In the genomic region with DNA sequence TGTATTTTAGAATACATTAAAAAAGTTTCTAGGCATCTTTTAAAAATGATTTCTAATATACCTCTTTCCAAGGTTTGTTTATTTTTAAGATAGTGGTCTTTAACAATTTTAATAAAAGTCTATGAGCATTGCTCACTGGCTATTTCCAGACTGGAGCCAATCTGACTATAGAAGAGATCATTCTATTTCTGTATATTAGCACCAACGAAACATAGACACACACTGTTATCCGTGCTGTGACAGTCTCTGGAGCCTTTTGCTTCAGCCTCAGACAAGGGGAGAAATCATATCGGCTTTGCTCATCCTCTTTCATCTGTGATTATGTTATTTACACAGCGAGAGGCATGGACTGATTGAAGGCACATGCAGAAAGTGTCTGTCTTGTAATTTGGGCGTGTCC, we compare ENCODE assay signal across 25 cellular contexts. TPM values are rescaled to one million over a fixed set of nuclear protein-coding genes. Genes with fewer than 3 reads are reported as not detected.
DNase-seq lines count a peak whose midpoint lies in the region; ATAC-seq and TF ChIP-seq lines count a peak whose summit lies in the region.
"Had no signal": no experiment of that assay in that cellular context is flagged by ENCODE, and none has a peak within 500 bp of the region (broad histone marks: within the 10 kb centered on the region; RNA-seq: fewer than 3 reads in every experiment).

No MANE protein-coding gene starts in this region.

- H3K27me3 ChIP-seq in right cardiac atrium (ENCODE audit: control insufficient read depth, insufficient read depth) (no peaks in the 10 kb centered on the region), smooth muscle cell (ENCODE audit: low read depth) (no peaks in the 10 kb centered on the region)
- H3K27me3 ChIP-seq: MG63, SJSA1 had no signal

- peaks cover 62% of the 10 kb centered on the region for H3K4me1 Mint-ChIP-seq in mesothelial cell of epicardium

- no peaks in the 10 kb centered on the region for H3K36me3 Mint-ChIP-seq in mesothelial cell of epicardium
- H3K36me3 Mint-ChIP-seq: CD8-positive, alpha-beta T cell had no signal

- no peak for DNase-seq in right cardiac atrium
- no peak for DNase-seq in Right ventricle myocardium inferior (ENCODE audit: missing footprints)
- DNase-seq in NCI-H748 (lab: John Stamatoyannopoulos, UW; ENCODE audit: unreplicated experiment), result peak; percentile 62
- no peak for DNase-seq in mesothelial cell of epicardium (ENCODE audit: low spot score in 2 of 2, unreplicated experiment in 2 of 2)
- DNase-seq in smooth muscle cell (lab: John Stamatoyannopoulos, UW; ENCODE audit: unreplicated experiment), result no peak
- no peak for DNase-seq in substantia nigra (lab: John Stamatoyannopoulos, UW)
- no peak for DNase-seq in NCI-H1436 (lab: John Stamatoyannopoulos, UW)
- DNase-seq: Caco-2; CD8-positive, alpha-beta T cell; DMS 273 treated with DMSO at 0.1 percent for 48 hours; DMS79; EL; GDM1; KBM-7; MG63; NCI-H1694; NCI-H2029 treated with DMSO at 0.1 percent for 48 hours; NCI-H446 treated with DMSO at 0.1 percent for 48 hours; NCI-H526; T-helper 1 cell had no signal

- peak overlapping the region; percentile 24 for H3K9ac ChIP-seq in smooth muscle cell (ENCODE audit: low read depth)

- no peaks in the 10 kb centered on the region for H4K20me1 ChIP-seq in smooth muscle cell (ENCODE audit: low read depth)

- H3K4me3 ChIP-seq in right cardiac atrium (ENCODE audit: low read length) (no peak overlapping the region), smooth muscle cell (no peak overlapping the region)
- H3K4me3 ChIP-seq: A549, GM12878, MG63, SJSA1 had no signal

- no peaks in the 10 kb centered on the region for H3K79me2 ChIP-seq in smooth muscle cell (ENCODE audit: low read depth)

- H2AFZ ChIP-seq in smooth muscle cell (ENCODE audit: low read depth), result peak overlapping the region; percentile 86

- ATAC-seq in right cardiac atrium (peak in 1 of 2 donors; percentile 45), Right ventricle myocardium inferior (no peak), GM21390 (IDR thresholded peaks at IDR 0.05; ENCODE audit: unreplicated experiment) (no peak)
- ATAC-seq: A549; CD8-positive, alpha-beta T cell; GM12878 had no signal

- no peak overlapping the region for H3K4me3 Mint-ChIP-seq in mesothelial cell of epicardium
- H3K4me3 Mint-ChIP-seq: CD8-positive, alpha-beta T cell had no signal

- WGBS in right cardiac atrium, result 58% methylated on average over 5 of the region's 5 CpGs
- WGBS in smooth muscle cell (ENCODE audit: low lambda C conversion rate), result 30% methylated on average over 5 of the region's 5 CpGs

- no peaks in the 10 kb centered on the region for H3K9me3 Mint-ChIP-seq in mesothelial cell of epicardium
- H3K9me3 Mint-ChIP-seq: CD8-positive, alpha-beta T cell had no signal

- no peak for TF ChIP-seq CTCF in mesothelial cell of epicardium (IDR thresholded peaks at IDR 0.05; ENCODE audit: unreplicated experiment)
- no peak for TF ChIP-seq CTCF in smooth muscle cell (IDR thresholded peaks at IDR 0.05; ENCODE audit: borderline replicate concordance, insufficient read depth, poor library complexity, severe bottlenecking)

- H3F3A ChIP-seq in smooth muscle cell (ENCODE audit: low read depth), result peaks cover 7% of the 10 kb centered on the region

- peak overlapping the region; percentile 71 for H3K27ac Mint-ChIP-seq in mesothelial cell of epicardium
- H3K27ac Mint-ChIP-seq: CD8-positive, alpha-beta T cell had no signal

- H3K36me3 ChIP-seq in smooth muscle cell (ENCODE audit: low read depth), result no peaks in the 10 kb centered on the region
- H3K36me3 ChIP-seq: MG63, SJSA1 had no signal

- no peaks in the 10 kb centered on the region for H3K9me3 ChIP-seq in right cardiac atrium (ENCODE audit: control insufficient read depth, low read length)
- H3K9me3 ChIP-seq in smooth muscle cell (replicated peaks; ENCODE audit: low read depth), result no peaks in the 10 kb centered on the region
- H3K9me3 ChIP-seq: A549, Caco-2, MG63, SJSA1 had no signal

- no peaks in the 10 kb centered on the region for H3K27me3 Mint-ChIP-seq in mesothelial cell of epicardium (ENCODE audit: low read depth)

- H3K4me1 ChIP-seq in right cardiac atrium (ENCODE audit: control insufficient read depth, insufficient read depth, low read length) (no peaks in the 10 kb centered on the region), smooth muscle cell (ENCODE audit: low read depth) (peaks cover 4% of the 10 kb centered on the region)
- H3K4me1 ChIP-seq: SJSA1 had no signal

- H3K27ac ChIP-seq in right cardiac atrium (ENCODE audit: low read length) (peak overlapping the region; percentile 81), smooth muscle cell (ENCODE audit: low read depth) (peak overlapping the region; percentile 55), substantia nigra (ENCODE audit: low read depth, low read length, poor library complexity, severe bottlenecking) (no peak overlapping the region)
- H3K27ac ChIP-seq: A549, C4-2B, SJSA1 had no signal

- intact Hi-C loops in right cardiac atrium (cut with DNase I) (loop anchor here in 3 of 4 donors (10.0 kb wide), 2 partner anchors 149 to 269 kb away; no protein-coding TSS in a partner anchor), Right ventricle myocardium inferior (cut with DNase I) (loop anchor here (10.0 kb wide), 1 partner anchor 189 kb away; no protein-coding TSS in a partner anchor)

- peak overlapping the region; percentile 38 for H3K4me2 ChIP-seq in smooth muscle cell
- H3K4me2 ChIP-seq: A549 had no signal

RNA-seq across cellular contexts. Expression of a gene that starts 23.0 kb away (rescaled TPM):
- not detected for total RNA-seq in right cardiac atrium
- not detected for polyA plus RNA-seq in right cardiac atrium
- total RNA-seq in Right ventricle myocardium inferior, result not detected
- total RNA-seq in mesothelial cell of epicardium, result 0.07 TPM in 2 of 3 replicates, not detected in the other
- 3.6 and 6.9 TPM in 2 replicates for total RNA-seq in smooth muscle cell
- polyA plus RNA-seq in smooth muscle cell, result 1.3 and 3.2 TPM in 2 replicates
- total RNA-seq: Caco-2; CD8-positive, alpha-beta T cell; SJSA1 had no signal
